ENCODE assay signal across 17 cellular contexts in genomic region chr10:114648368-114648767, GRCh38. TPM values are rescaled to one million over a fixed set of nuclear protein-coding genes. Genes with fewer than 3 reads are reported as not detected.
DNase-seq lines count a peak whose midpoint lies in the region; ATAC-seq, FAIRE-seq and TF ChIP-seq lines count a peak whose summit lies in the region.
"Had no signal": no experiment of that assay in that cellular context is flagged by ENCODE, and none has a peak within 500 bp of the region (broad histone marks: within the 10 kb centered on the region; RNA-seq: fewer than 3 reads in every experiment).

No MANE protein-coding gene starts in this region.

- no peaks in the 10 kb centered on the region for H3K79me2 ChIP-seq in keratinocyte (ENCODE audit: control insufficient read depth, insufficient read depth, low read length)

- peak overlapping the region; percentile 4 to 92 (median 73) for H3K27ac ChIP-seq in heart right ventricle
- peak overlapping the region; percentile 68 for H3K27ac ChIP-seq in keratinocyte (ENCODE audit: control insufficient read depth, insufficient read depth, low read length)
- H3K27ac ChIP-seq: tibial artery had no signal

- WGBS in heart right ventricle, 2 donors, result 46 to 47% methylated on average over 8 of the region's 8 CpGs

- no peaks in the 10 kb centered on the region for H3K36me3 ChIP-seq in heart right ventricle
- no peaks in the 10 kb centered on the region for H3K36me3 ChIP-seq in keratinocyte (ENCODE audit: control insufficient read depth in 2 of 2, extremely low read depth in 1 of 2, insufficient read depth in 2 of 2, low read length in 2 of 2)
- H3K36me3 ChIP-seq: pancreas, tibial artery had no signal

- no peak for DNase-seq in heart right ventricle
- DNase-seq in Right ventricle myocardium superior, result no peak
- DNase-seq in amniotic epithelial cell (ENCODE audit: low read depth), result peak; percentile 98
- DNase-seq in keratinocyte (ENCODE audit: low read depth, low spot score), result no peak
- no peak for DNase-seq in NCI-H69 (lab: John Stamatoyannopoulos, UW)
- DNase-seq in NCI-H510A treated with DMSO at 0.1 percent for 48 hours (lab: John Stamatoyannopoulos, UW), result no peak
- DNase-seq in GM19239 (ENCODE audit: insufficient read length, low spot score), result no peak
- DNase-seq: activated CD4-positive, alpha-beta memory T cell treated with anti-CD3 and anti-CD28 coated beads for 36 hours; DND-41; islet precursor cell; NCI-H526; pancreas; tibial artery had no signal

- no peak overlapping the region for H3K4me3 ChIP-seq in heart right ventricle
- peak overlapping the region in 1 of 3 experiments; percentile 27 for H3K4me3 ChIP-seq in keratinocyte (ENCODE audit: control insufficient read depth in 2 of 3, extremely low read depth in 1 of 3, insufficient read depth in 2 of 3, low read depth in 1 of 3, low read length in 3 of 3)
- H3K4me3 ChIP-seq: pancreas, tibial artery had no signal

- H3K27me3 ChIP-seq in heart right ventricle, result no peaks in the 10 kb centered on the region
- no peaks in the 10 kb centered on the region for H3K27me3 ChIP-seq in keratinocyte (ENCODE audit: control insufficient read depth, extremely low read depth, insufficient read depth, low read length)
- H3K27me3 ChIP-seq: pancreas, tibial artery had no signal

- no peaks in the 10 kb centered on the region for H3K9me1 ChIP-seq in keratinocyte (ENCODE audit: control insufficient read depth, extremely low read depth, insufficient read depth, low read length)

- H4K20me1 ChIP-seq in keratinocyte (ENCODE audit: control insufficient read depth, extremely low read depth, insufficient read depth, low read length), result no peaks in the 10 kb centered on the region

- TF ChIP-seq CTCF in heart right ventricle (IDR thresholded peaks at IDR 0.05) (no peak), keratinocyte (optimal IDR thresholded peaks at IDR 0.05 in 1 of 3, IDR thresholded peaks at IDR 0.05 in 1 of 3, conservative IDR thresholded peaks at IDR 0.05 in 1 of 3; ENCODE audit: extremely low read depth in 1 of 3, insufficient read depth in 2 of 3, low read length in 3 of 3) (no peak)

- H2AFZ ChIP-seq in keratinocyte (ENCODE audit: control insufficient read depth, low read length), result peak overlapping the region; percentile 89

- H3K9me3 ChIP-seq in heart right ventricle, result no peaks in the 10 kb centered on the region
- no peaks in the 10 kb centered on the region for H3K9me3 ChIP-seq in keratinocyte (ENCODE audit: control insufficient read depth, low read depth, low read length)
- H3K9me3 ChIP-seq: pancreas, tibial artery had no signal

- ATAC-seq in heart right ventricle, result no peak
- no peak for ATAC-seq in Right ventricle myocardium superior (ENCODE audit: poor library complexity)
- ATAC-seq in GM21619 (IDR thresholded peaks at IDR 0.05; ENCODE audit: unreplicated experiment), result no peak

- dilution Hi-C loops in keratinocyte (cut with MboI; ENCODE audit: extremely low pct_ligation_motif_present, low sequenced_read_pairs), result no loop called here

- FAIRE-seq in keratinocyte (lab: Jason Lieb, UNC) (peak; percentile 97), GM19239 (lab: Jason Lieb, UNC) (no peak)
- FAIRE-seq: A204.1, endometrium, H1, pancreas had no signal

- H3K4me2 ChIP-seq in keratinocyte (ENCODE audit: control insufficient read depth, extremely low read depth, insufficient read depth, low read depth, low read length), result peak overlapping the region; percentile 68

- H3K9ac ChIP-seq in keratinocyte (ENCODE audit: control insufficient read depth, extremely low read depth, insufficient read depth, low read length), result no peak overlapping the region

- intact Hi-C loops in heart right ventricle (cut with DNase I) (no loop called here), Right ventricle myocardium superior (cut with DNase I) (no loop called here)

- H3K4me1 ChIP-seq in heart right ventricle, result peaks cover 30 to 96% (median 78%) of the 10 kb centered on the region in 9 donors
- peaks cover 30% of the 10 kb centered on the region for H3K4me1 ChIP-seq in keratinocyte (ENCODE audit: control insufficient read depth, extremely low read depth, insufficient read depth, low read length)
- H3K4me1 ChIP-seq: tibial artery had no signal

RNA-seq across cellular contexts. Expression of gene ABLIM1, which starts 9.7 kb away (rescaled TPM):
- total RNA-seq in heart right ventricle, result 100 to 1,000 TPM; 522 to 816 (median 606) TPM
- 100 to 1,000 TPM; 119 to 363 TPM for polyA plus RNA-seq in heart right ventricle
- total RNA-seq in Right ventricle myocardium superior, result 772 TPM
- 47.6 to 91.7 TPM (median 55.2 TPM) in 3 replicates for polyA plus RNA-seq in keratinocyte
- polyA plus RNA-seq in keratinocyte (2011; ENCODE audit: low read depth), result 51.1 TPM
- 61.3 and 74.1 TPM in 2 replicates for polyA plus RNA-seq in keratinocyte (2011; cell fraction: cytosol; rRNA removed)
- polyA plus RNA-seq in keratinocyte (2011; cell fraction: nucleus; rRNA removed), result 69.3 and 88.6 TPM in 2 replicates
- polyA plus RNA-seq in keratinocyte (2012; ENCODE audit: low replicate concordance), result 25.7 and 67.7 TPM in 2 replicates
- 76.9 to 204 TPM (median 159 TPM) in 3 replicates for polyA minus RNA-seq in keratinocyte
- polyA minus RNA-seq in keratinocyte (2011; cell fraction: cytosol; rRNA and poly(A)+ RNA removed), result 61.8 TPM
- polyA minus RNA-seq in keratinocyte (2011; cell fraction: nucleus; rRNA and poly(A)+ RNA removed), result 73.0 and 119 TPM in 2 replicates
